11 cellular contexts compared by ENCODE assay signal in the genomic region with DNA sequence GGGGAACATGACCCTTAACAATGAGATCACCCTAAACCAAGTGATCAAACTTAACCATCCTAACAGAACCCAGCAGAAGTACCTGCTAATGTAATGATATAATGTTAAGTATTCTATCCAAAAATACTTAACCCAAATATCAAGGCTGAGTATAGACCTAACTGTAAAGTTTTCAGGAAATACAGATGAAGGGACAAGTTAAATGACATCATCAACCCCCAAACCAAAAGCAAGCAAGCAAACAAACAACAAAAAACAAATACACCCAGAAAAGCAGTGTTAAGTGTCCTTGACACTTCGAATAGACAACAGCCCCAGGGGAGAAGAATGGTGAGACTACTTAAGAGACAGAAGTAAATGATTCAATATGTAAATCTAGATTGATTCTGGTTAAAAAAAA. TPM values are rescaled to one million over a fixed set of nuclear protein-coding genes. Genes with fewer than 3 reads are reported as not detected.
A peak's percentile ranks its signal among the peaks of the same experiment; 100 is the strongest.
DNase-seq lines count a peak whose midpoint lies in the region; ATAC-seq and TF ChIP-seq lines count a peak whose summit lies in the region.
"Had no signal": no experiment of that assay in that cellular context is flagged by ENCODE, and none has a peak within 500 bp of the region (broad histone marks: within the 10 kb centered on the region; RNA-seq: fewer than 3 reads in every experiment).

No MANE protein-coding gene starts in this region.

- H3K4me1 ChIP-seq in CD8-positive, alpha-beta T cell (ENCODE audit: insufficient read depth, low read length): peaks cover 39% of the 10 kb centered on the region
- H3K4me1 ChIP-seq in HUES64 (ENCODE audit: insufficient read depth, low read length): peaks cover 25% of the 10 kb centered on the region
- H3K4me1 ChIP-seq: prostate gland had no signal

- TF ChIP-seq CTCF in CD8-positive, alpha-beta T cell (IDR thresholded peaks at IDR 0.05): no peak

- intact Hi-C loops in CD8-positive, alpha-beta T cell (cut with DNase I, micrococcal nuclease): no loop called here

- CTCF ChIA-PET in CD8-positive, alpha-beta T cell (lab: Charles Lee): interaction anchor here (0.6 kb wide), 1 partner anchor 174 kb away, joined by 4 read pairs; no protein-coding TSS in a partner anchor

- no peak overlapping the region for H3K27ac ChIP-seq in CD8-positive, alpha-beta T cell (ENCODE audit: low read depth, low read length)
- H3K27ac ChIP-seq in HUES64 (ENCODE audit: low read depth, low read length): no peak overlapping the region
- H3K27ac ChIP-seq: HL-60, prostate gland had no signal

- H3K4me3 Mint-ChIP-seq in CD8-positive, alpha-beta T cell: peak overlapping the region; percentile 99
- peak overlapping the region; percentile 34 for H3K4me3 Mint-ChIP-seq in activated naive CD8-positive, alpha-beta T cell treated with anti-CD3 and anti-CD28 coated beads, Interleukin-2, amount 10 ng/mL, durations not matched to agents 7 days and 5 days
- peak overlapping the region; percentile 1 to 100 (median 68) for H3K4me3 Mint-ChIP-seq in naive B cell

- no peaks in the 10 kb centered on the region for H3K36me3 ChIP-seq in CD8-positive, alpha-beta T cell (ENCODE audit: insufficient read depth, low read length)
- peaks cover 27% of the 10 kb centered on the region; the same call in 1 of the 2 replicates for H3K36me3 ChIP-seq in HUES64 (ENCODE audit: insufficient read depth, low read length)
- H3K36me3 ChIP-seq: prostate gland had no signal

- no peak overlapping the region for H3K9ac ChIP-seq in HUES64 (ENCODE audit: low read depth, low read length)

- POLR2A ChIA-PET in CD8-positive, alpha-beta T cell (lab: Charles Lee): no interaction called here
- POLR2A ChIA-PET in activated naive CD8-positive, alpha-beta T cell treated with anti-CD3 and anti-CD28 coated beads, Interleukin-2, amount 10 ng/mL, durations not matched to agents 7 days and 5 days (lab: Charles Lee): no interaction called here

- H3K36me3 Mint-ChIP-seq in CD8-positive, alpha-beta T cell: peaks cover 40% of the 10 kb centered on the region
- peaks cover 36% of the 10 kb centered on the region for H3K36me3 Mint-ChIP-seq in activated naive CD8-positive, alpha-beta T cell treated with anti-CD3 and anti-CD28 coated beads, Interleukin-2, amount 10 ng/mL, durations not matched to agents 7 days and 5 days
- no peaks in the 10 kb centered on the region for H3K36me3 Mint-ChIP-seq in naive B cell

- ATAC-seq in CD8-positive, alpha-beta T cell: no peak
- ATAC-seq in activated naive CD8-positive, alpha-beta T cell treated with anti-CD3 and anti-CD28 coated beads, Interleukin-2, amount 10 ng/mL, durations not matched to agents 7 days and 5 days (ENCODE audit: low read depth): no peak
- ATAC-seq in naive B cell (ENCODE audit: low read depth in 2 of 2) (no peak), HG03025 (IDR thresholded peaks at IDR 0.05; ENCODE audit: low FRiP score, unreplicated experiment) (no peak), GM21825 (IDR thresholded peaks at IDR 0.05; ENCODE audit: unreplicated experiment) (no peak)

- WGBS in HUES64: 40% methylated on average over 1 of the region's 1 CpG

- H3K27me3 Mint-ChIP-seq in CD8-positive, alpha-beta T cell (ENCODE audit: low read depth): no peaks in the 10 kb centered on the region
- H3K27me3 Mint-ChIP-seq in activated naive CD8-positive, alpha-beta T cell treated with anti-CD3 and anti-CD28 coated beads, Interleukin-2, amount 10 ng/mL, durations not matched to agents 7 days and 5 days: no peaks in the 10 kb centered on the region
- H3K27me3 Mint-ChIP-seq in naive B cell: no peaks in the 10 kb centered on the region

- no peaks in the 10 kb centered on the region for H3K9me3 Mint-ChIP-seq in CD8-positive, alpha-beta T cell
- no peaks in the 10 kb centered on the region for H3K9me3 Mint-ChIP-seq in activated naive CD8-positive, alpha-beta T cell treated with anti-CD3 and anti-CD28 coated beads, Interleukin-2, amount 10 ng/mL, durations not matched to agents 7 days and 5 days
- H3K9me3 Mint-ChIP-seq in naive B cell: no peaks in the 10 kb centered on the region

- no peak overlapping the region for H3K27ac Mint-ChIP-seq in CD8-positive, alpha-beta T cell
- peak overlapping the region; percentile 19 for H3K27ac Mint-ChIP-seq in activated naive CD8-positive, alpha-beta T cell treated with anti-CD3 and anti-CD28 coated beads, Interleukin-2, amount 10 ng/mL, durations not matched to agents 7 days and 5 days
- H3K27ac Mint-ChIP-seq in naive B cell: peak overlapping the region in 4 of 6 donors; percentile 6 to 59 (median 18)

- DNase-seq in CD8-positive, alpha-beta T cell: no peak
- DNase-seq in activated naive CD8-positive, alpha-beta T cell treated with anti-CD3 and anti-CD28 coated beads, Interleukin-2, amount 10 ng/mL, durations not matched to agents 7 days and 5 days: no peak
- DNase-seq in naive B cell (no peak), epidermal melanocyte (ENCODE audit: insufficient read length, low spot score) (no peak), cerebellar cortex (ENCODE audit: low spot score) (no peak)
- DNase-seq: DMS79 treated with DMSO at 0.1 percent for 48 hours had no signal

- no peaks in the 10 kb centered on the region for H3K27me3 ChIP-seq in CD8-positive, alpha-beta T cell (ENCODE audit: insufficient read depth, low read length)
- H3K27me3 ChIP-seq in HUES64 (ENCODE audit: insufficient read depth, low read length): no peaks in the 10 kb centered on the region

- H3K4me1 Mint-ChIP-seq in CD8-positive, alpha-beta T cell (ENCODE audit: low read depth): peaks cover 68% of the 10 kb centered on the region
- peaks cover 38% of the 10 kb centered on the region for H3K4me1 Mint-ChIP-seq in activated naive CD8-positive, alpha-beta T cell treated with anti-CD3 and anti-CD28 coated beads, Interleukin-2, amount 10 ng/mL, durations not matched to agents 7 days and 5 days
- H3K4me1 Mint-ChIP-seq in naive B cell: peaks cover 50 to 67% (median 61%) of the 10 kb centered on the region in 3 donors

- H3K9me3 ChIP-seq in CD8-positive, alpha-beta T cell (ENCODE audit: low read length): no peaks in the 10 kb centered on the region
- H3K9me3 ChIP-seq in HUES64 (ENCODE audit: insufficient read depth, low read depth, low read length): no peaks in the 10 kb centered on the region
- H3K9me3 ChIP-seq: prostate gland had no signal

- H3K4me3 ChIP-seq in CD8-positive, alpha-beta T cell (ENCODE audit: low read depth, low read length): no peak overlapping the region
- H3K4me3 ChIP-seq in HUES64 (ENCODE audit: low read length): peak overlapping the region; percentile 85
- H3K4me3 ChIP-seq: prostate gland had no signal

RNA-seq across cellular contexts. Expression of a gene that starts 2.7 kb away (rescaled TPM):
- total RNA-seq in CD8-positive, alpha-beta T cell: 1 to 10 TPM; 7.0 to 7.9 TPM
- polyA plus RNA-seq in HUES64 (2013, experiment 1 of 2): 39.1 TPM
- 47.5 TPM for polyA plus RNA-seq in HUES64 (2013, experiment 2 of 2)
- 10 to 100 TPM; 27.4 to 29.5 TPM for total RNA-seq in activated naive CD8-positive, alpha-beta T cell treated with anti-CD3 and anti-CD28 coated beads, Interleukin-2, amount 10 ng/mL, durations not matched to agents 7 days and 5 days
- polyA plus RNA-seq in naive B cell (ENCODE audit: low read depth in 6 of 6): 10 to 100 TPM; 13.1 to 20.8 (median 15.4) TPM

Comparison
In these comparisons a context has a peak if more than half of its experiments do, and no peak if none do; other contexts are left out.
1. H3K4me3 Mint-ChIP-seq: peak in every context shown above with its lines; median percentile 99 in CD8-positive, alpha-beta T cell; 68 in naive B cell; 34 in activated naive CD8-positive, alpha-beta T cell treated with anti-CD3 and anti-CD28 coated beads, Interleukin-2, amount 10 ng/mL, durations not matched to agents 7 days and 5 days.